ENCODE assay signal across 17 cellular contexts in genomic region chrX:150205011-150205410, GRCh38.
DNase-seq lines count a peak whose midpoint lies in the region; ATAC-seq, FAIRE-seq and TF ChIP-seq lines count a peak whose summit lies in the region.
"Had no signal": no experiment of that assay in that cellular context is flagged by ENCODE, and none has a peak within 500 bp of the region (broad histone marks: within the 10 kb centered on the region; RNA-seq: fewer than 3 reads in every experiment).

No MANE protein-coding gene starts in this region.

- H3K4me3 ChIP-seq in K562, result no peak overlapping the region
- H3K4me3 ChIP-seq in right lobe of liver, result no peak overlapping the region
- H3K4me3 ChIP-seq in transverse colon, result no peak overlapping the region

- H3K4me2 ChIP-seq in K562 (ENCODE audit: insufficient read depth, low read length), result no peak overlapping the region

- H2AFZ ChIP-seq in K562 (ENCODE audit: low read depth, low read length), result no peak overlapping the region
- H2AFZ ChIP-seq: parathyroid adenoma had no signal

- 0% methylated on average over 1 of the region's 2 CpGs for WGBS in K562 (ENCODE audit: insufficient coverage, low coverage, missing lambda C conversion rate)
- 13% methylated on average over 1 of the region's 2 CpGs for WGBS in right lobe of liver (ENCODE audit: insufficient coverage, low coverage, low lambda C conversion rate, missing lambda C conversion rate)
- WGBS in transverse colon (ENCODE audit: low coverage in 1 of 2), 2 donors, result 83% methylated on average over 2 of the region's 2 CpGs; no CpG with 5 or more reads in 1 of the 2 donors

- no peak for FAIRE-seq in K562 (lab: Jason Lieb, UNC)
- FAIRE-seq: islet of Langerhans had no signal

- intact Hi-C loops in K562 (cut with micrococcal nuclease), result loop anchor here (10.0 kb wide), 1 partner anchor 250 kb away; no protein-coding TSS in a partner anchor
- intact Hi-C loops in right lobe of liver (cut with DNase I), result no loop called here
- intact Hi-C loops in transverse colon (cut with DNase I; ENCODE audit: low total_unique reads), result no loop called here

- peak in 1 of 2 experiments; percentile 10; a peak in 1 of 4 replicates for TF ChIP-seq RAD21 in K562 (CRISPR knock-in tag; conservative IDR thresholded peaks at IDR 0.05 in 1 of 2, IDR thresholded peaks at IDR 0.05 in 1 of 2)

- H3K79me2 ChIP-seq in K562 (ENCODE audit: control insufficient read depth, insufficient read depth, low read length), result no peaks in the 10 kb centered on the region
- H3K79me2 ChIP-seq: parathyroid adenoma had no signal

- H3K36me3 ChIP-seq in K562 (ENCODE audit: control insufficient read depth, insufficient read depth, low read length) (no peaks in the 10 kb centered on the region), right lobe of liver (no peaks in the 10 kb centered on the region), transverse colon (no peaks in the 10 kb centered on the region)

- POLR2A ChIA-PET in K562 (lab: Yijun Ruan, JAX), result no interaction called here

- H3K27me3 ChIP-seq in K562 (ENCODE audit: control insufficient read depth in 2 of 2, insufficient read depth in 2 of 2, low read length in 2 of 2) (no peaks in the 10 kb centered on the region; a peak in 1 of 5 replicates), right lobe of liver (no peaks in the 10 kb centered on the region), transverse colon (no peaks in the 10 kb centered on the region)

- in situ Hi-C loops in K562 (cut with MboI) (no loop called here), transverse colon (cut with MboI; ENCODE audit: low pct_ligation_motif_present in 1 of 4, low pct_unique_long_range_greater_than_20kb in 1 of 4, low sequenced_read_pairs in 3 of 4) (loop anchor here in 1 of 4 donors (25.0 kb wide), 1 partner anchor 107 kb away; no protein-coding TSS in a partner anchor)

- peak; percentile 26 for DNase-seq in DMS53 (lab: John Stamatoyannopoulos, UW)
- no peak for DNase-seq in DMS53 treated with DMSO at 0.1 percent for 48 hours (lab: John Stamatoyannopoulos, UW; ENCODE audit: unreplicated experiment)
- peak in 1 of 4 experiments; percentile 15 for DNase-seq in K562 (ENCODE audit: extremely low read depth in 1 of 4, low spot score in 3 of 4)
- peak in 1 of 3 donors; percentile 50 for DNase-seq in right lobe of liver
- no peak for DNase-seq in transverse colon
- DNase-seq in NCI-H69 (lab: John Stamatoyannopoulos, UW), result no peak
- no peak for DNase-seq in NCI-H1092 (lab: John Stamatoyannopoulos, UW)
- DNase-seq in SIG-M5 (lab: John Stamatoyannopoulos, UW), result no peak
- DNase-seq: activated naive CD8-positive, alpha-beta T cell treated with anti-CD3 and anti-CD28 coated beads for 36 hours; activated T-cell treated with anti-CD3 and anti-CD28 coated beads, Interleukin-2, amount 50 U/mL, for 1 hour; CD8-positive, alpha-beta T cell; NCI-H2171; stimulated activated CD4-positive, alpha-beta T cell treated with anti-CD3 and anti-CD28 coated beads, Interleukin-15, amount 100 ng/mL, for 24 hours; T-helper 9 cell had no signal

- H4K20me1 ChIP-seq in K562 (replicated peaks; ENCODE audit: control insufficient read depth, insufficient read depth, low read length), result no peaks in the 10 kb centered on the region; the same call in 1 of the 2 replicates

- TF ChIP-seq CTCF in K562 (IDR thresholded peaks at IDR 0.05 in 2 of 3, conservative IDR thresholded peaks at IDR 0.05 in 1 of 3; ENCODE audit: insufficient read depth in 2 of 3, low read depth in 1 of 3, low read length in 3 of 3) (peak in 1 of 3 experiments; percentile 22; a peak in 1 of 6 replicates), right lobe of liver (IDR thresholded peaks at IDR 0.05) (no peak), transverse colon (IDR thresholded peaks at IDR 0.05) (no peak)

- TF ChIP-seq EP300 in K562 (IDR thresholded peaks at IDR 0.05; ENCODE audit: low read length) (no peak), transverse colon (IDR thresholded peaks at IDR 0.05; ENCODE audit: low read depth) (peak; percentile 20)

- no peaks in the 10 kb centered on the region for H3K9me3 ChIP-seq in K562 (replicated peaks; ENCODE audit: control insufficient read depth, insufficient read depth, low read depth, low read length)
- no peaks in the 10 kb centered on the region for H3K9me3 ChIP-seq in right lobe of liver
- H3K9me3 ChIP-seq in transverse colon, result no peaks in the 10 kb centered on the region

- ATAC-seq in K562, result peak; percentile 54
- peak; percentile 51 to 96 (median 83) for ATAC-seq in right lobe of liver
- ATAC-seq: CD8-positive, alpha-beta T cell; Right ventricle myocardium inferior had no signal

- no peaks in the 10 kb centered on the region for H3K4me1 ChIP-seq in K562 (replicated peaks in 1 of 2; ENCODE audit: control insufficient read depth in 2 of 2, insufficient read depth in 2 of 2, low read length in 2 of 2)
- H3K4me1 ChIP-seq in right lobe of liver, result peaks cover 0 to 8% (median 0%) of the 10 kb centered on the region in 4 donors
- H3K4me1 ChIP-seq in transverse colon, result no peaks in the 10 kb centered on the region
- H3K4me1 ChIP-seq: parathyroid adenoma had no signal

- H3K27ac ChIP-seq in K562 (ENCODE audit: extremely low read depth, low read depth, low read length) (no peak overlapping the region), right lobe of liver (no peak overlapping the region), transverse colon (no peak overlapping the region)
- H3K27ac ChIP-seq: parathyroid adenoma had no signal

- TF ChIP-seq POLR2A in K562 (conservative IDR thresholded peaks at IDR 0.05) (no peak), right lobe of liver (IDR thresholded peaks at IDR 0.05) (no peak), transverse colon (IDR thresholded peaks at IDR 0.05) (no peak)

- CTCF ChIA-PET in K562 (lab: Yijun Ruan, JAX; ENCODE audit: low intra/inter-chr PET ratio), result interaction anchor here (0.7 kb wide), 1 partner anchor 514 kb away, joined by 4 read pairs; no protein-coding TSS in a partner anchor

- no peak overlapping the region for H3K9ac ChIP-seq in K562 (ENCODE audit: insufficient read depth in 1 of 2, low read depth in 2 of 2, low read length in 2 of 2)
- H3K9ac ChIP-seq: parathyroid adenoma had no signal

- BruUV-seq in K562 (replicated peaks; lab: Mats Ljungman, UMichigan), result no TSS peak

- H3K9me1 ChIP-seq in K562 (ENCODE audit: control insufficient read depth, insufficient read depth, low read length), result no peaks in the 10 kb centered on the region

TF ChIP-seq in K562, 482 proteins besides CTCF, POLR2A, EP300 and RAD21 (continues in another document):
- TF ChIP-seq ETS2 (tag; IDR thresholded peaks at IDR 0.05; ENCODE audit: borderline replicate concordance, poor library complexity, severe bottlenecking) (no peak), HNRNPLL (IDR thresholded peaks at IDR 0.05; ENCODE audit: low read depth, low read length, poor library complexity, severe bottlenecking) (no peak), RFX1 (IDR thresholded peaks at IDR 0.05) (no peak), NR0B1 (IDR thresholded peaks at IDR 0.05; ENCODE audit: partially characterized antibody) (no peak), HNRNPL (IDR thresholded peaks at IDR 0.05; ENCODE audit: low read depth, low read length) (no peak), CCNT2 (IDR thresholded peaks at IDR 0.05; ENCODE audit: borderline replicate concordance, extremely low read depth, insufficient read length, low read depth, low read length) (no peak), ZNF644 (tag; IDR thresholded peaks at IDR 0.05; ENCODE audit: low read depth) (no peak)
